ENCODE assay signal across 31 cellular contexts in the genomic region with DNA sequence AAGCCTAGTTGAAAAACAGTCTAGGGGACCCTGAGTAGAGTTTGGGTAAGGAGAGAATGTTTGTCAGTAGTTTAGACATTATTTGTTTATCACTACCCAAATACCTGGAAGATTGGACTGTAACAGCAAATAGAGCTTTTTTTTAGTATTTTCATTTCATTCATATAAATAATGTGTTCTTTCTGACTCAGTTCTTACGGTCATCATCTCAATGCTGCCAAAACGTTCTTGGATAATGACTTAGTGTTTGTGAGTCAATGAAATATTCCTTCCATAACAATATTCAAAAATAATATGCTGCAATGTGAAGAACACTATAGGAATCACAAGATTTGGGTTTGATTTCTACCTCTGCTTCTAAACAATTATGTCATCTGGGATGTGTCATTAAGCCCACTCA.
"Had no signal": no experiment of that assay in that cellular context is flagged by ENCODE, and none has a peak within 500 bp of the region (broad histone marks: within the 10 kb centered on the region; RNA-seq: fewer than 3 reads in every experiment).

No MANE protein-coding gene starts in this region.

- H3K4me2 ChIP-seq: neural progenitor cell, smooth muscle cell had no signal

- H3K79me2 ChIP-seq: parathyroid adenoma had no signal

- H2AFZ ChIP-seq: neural progenitor cell, parathyroid adenoma had no signal

- H3K36me3 Mint-ChIP-seq: immature natural killer cell, mesothelial cell of epicardium, natural killer cell, neural progenitor cell had no signal

- H3K4me1 Mint-ChIP-seq: immature natural killer cell; mesothelial cell of epicardium; naive B cell; natural killer cell; nephron progenitor cell; neural progenitor cell; stimulated activated naive B cell treated with anti-CD40 and anti-IgM and Interleukin-4, amounts not matched to agents 10 μg/mL and 1 μg/mL and 100 μg/mL, for 72 hours had no signal

- H3K9me3 ChIP-seq: left lung, lower lobe of right lung, neutrophil, psoas muscle, right lobe of liver, stomach, suprapubic skin, thoracic aorta, tibial artery, upper lobe of right lung had no signal

- H3K27ac Mint-ChIP-seq: immature natural killer cell; mesothelial cell of epicardium; natural killer cell; nephron progenitor cell; neural progenitor cell; stimulated activated naive B cell treated with anti-CD40 and anti-IgM and Interleukin-4, amounts not matched to agents 10 μg/mL and 1 μg/mL and 100 μg/mL, for 72 hours had no signal

- H3K4me1 ChIP-seq: left lung, lower lobe of right lung, neural progenitor cell, parathyroid adenoma, psoas muscle, stomach, suprapubic skin, tibial artery, upper lobe of right lung had no signal

- H3K4me3 ChIP-seq: left lung, lower lobe of right lung, neural progenitor cell, psoas muscle, right lobe of liver, smooth muscle cell, stomach, suprapubic skin, thoracic aorta, tibial artery, upper lobe of right lung had no signal

- FAIRE-seq: islet of Langerhans, kidney, urothelium cell line had no signal

- H3K27me3 ChIP-seq: left lung, neural progenitor cell, neutrophil, right lobe of liver, stomach, suprapubic skin, tibial artery, upper lobe of right lung had no signal

- H3K36me3 ChIP-seq: left lung, lower lobe of right lung, neural progenitor cell, neutrophil, right lobe of liver, stomach, suprapubic skin, thoracic aorta, tibial artery, upper lobe of right lung had no signal

- ATAC-seq: left colon; left lung; lower lobe of right lung; natural killer cell; psoas muscle; stimulated activated naive B cell treated with anti-CD40 and anti-IgM and Interleukin-4, amounts not matched to agents 10 μg/mL and 1 μg/mL and 100 μg/mL, for 72 hours; stimulated activated naive CD8-positive, alpha-beta T cell treated with anti-CD3 and anti-CD28 coated beads, Interleukin-15, Interleukin-2, amounts not matched to agents 100 U/mL and 50 U/mL, for 24 hours; upper lobe of right lung had no signal

- H3K4me3 Mint-ChIP-seq: immature natural killer cell; mesothelial cell of epicardium; naive B cell; natural killer cell; nephron progenitor cell; neural progenitor cell; stimulated activated naive B cell treated with anti-CD40 and anti-IgM and Interleukin-4, amounts not matched to agents 10 μg/mL and 1 μg/mL and 100 μg/mL, for 72 hours had no signal

- DNase-seq: hypothalamus; immature natural killer cell; kidney; left colon; left lung; lower lobe of right lung; mammary epithelial cell; mesenchymal stem cell; naive B cell; natural killer cell; nephron progenitor cell; occipital lobe; psoas muscle; right lobe of liver; stimulated activated CD4-positive, alpha-beta T cell treated with anti-CD3 and anti-CD28 coated beads, Interleukin-1b, Interleukin-23, amount 100 ng/mL, for 48 hours; stimulated activated CD4-positive, alpha-beta T cell treated with anti-CD3 and anti-CD28 coated beads, Interleukin-4, amount 100 ng/mL, for 1 hour; stimulated activated naive B cell treated with anti-CD40 and anti-IgM and Interleukin-4, amounts not matched to agents 10 μg/mL and 1 μg/mL and 100 μg/mL, for 72 hours; stimulated activated naive CD8-positive, alpha-beta T cell treated with anti-CD3 and anti-CD28 coated beads, Interleukin-15, Interleukin-2, amounts not matched to agents 100 U/mL and 50 U/mL, for 24 hours; stomach; tibial artery; trophoblast cell; upper lobe of right lung had no signal

- H3K27ac ChIP-seq: left lung, lower lobe of right lung, neural progenitor cell, neutrophil, parathyroid adenoma, psoas muscle, stomach, suprapubic skin, thoracic aorta, tibial artery, upper lobe of right lung had no signal

- H3K9ac ChIP-seq: neural progenitor cell, parathyroid adenoma had no signal
